Comparison of ENCODE assay signal across 8 cellular contexts in the genomic region with DNA sequence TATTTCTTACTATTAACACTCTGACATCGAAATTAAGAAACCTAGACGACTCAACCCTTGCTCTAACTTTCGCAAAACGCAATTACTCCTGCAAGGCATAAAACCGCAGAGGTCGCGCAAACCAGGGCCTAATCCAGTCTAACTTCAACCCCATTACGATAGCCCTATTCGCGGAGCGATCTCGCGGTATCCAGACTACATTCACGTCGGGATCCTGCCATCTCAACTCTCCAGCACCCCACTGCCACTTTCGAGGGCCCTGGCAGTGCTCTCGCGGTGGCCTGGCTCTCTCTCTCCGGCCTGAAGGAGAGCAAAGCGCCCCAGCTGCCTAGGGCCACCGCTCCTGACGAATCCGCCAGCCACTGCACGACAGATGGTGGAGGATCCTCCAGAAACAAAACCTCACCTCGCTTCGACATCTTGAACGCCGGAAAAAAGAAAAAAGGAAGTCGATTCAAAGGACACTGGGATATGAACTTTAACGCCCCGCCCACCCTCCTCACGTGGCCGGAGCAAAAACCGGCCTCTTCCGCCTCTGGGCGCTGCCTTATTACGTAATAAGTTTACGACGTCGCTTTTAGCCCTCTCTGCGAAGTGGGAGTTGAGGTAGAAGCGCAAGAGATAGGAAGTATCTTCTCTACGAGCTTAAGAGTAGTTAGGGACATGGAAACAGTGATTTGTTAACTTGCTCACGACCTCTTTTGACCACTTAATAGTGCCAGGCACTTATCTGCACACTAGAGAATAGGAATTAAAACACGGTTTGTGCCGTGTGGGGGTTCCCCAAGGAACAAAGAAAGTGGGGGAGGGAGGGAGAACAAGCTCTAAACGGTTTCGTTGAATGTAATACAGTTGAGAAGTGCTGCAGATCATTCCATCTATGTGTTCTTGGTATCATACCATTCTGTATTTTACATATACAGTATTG. TPM values are rescaled to one million over a fixed set of nuclear protein-coding genes. Genes with fewer than 3 reads are reported as not detected.
A peak's percentile ranks its signal among the peaks of the same experiment; 100 is the strongest.
DNase-seq lines count a peak whose midpoint lies in the region; ATAC-seq and TF ChIP-seq lines count a peak whose summit lies in the region.

Gene RPL23 (minus strand): TSS at position 430 of the 928 bp plus-strand sequence. CDS start 11 bp downstream, at position 419.

- ATAC-seq in GM19395 (IDR thresholded peaks at IDR 0.05; ENCODE audit: unreplicated experiment) (peak; percentile 85), HG03575 (IDR thresholded peaks at IDR 0.05; ENCODE audit: extremely low read depth, insufficient number of reproducible peaks, low FRiP score, unreplicated experiment) (peak; percentile 75), right lobe of liver (peak; percentile 93 to 97 (median 95))

- peaks cover 0 to 22% (median 3%) of the 10 kb centered on the region in 4 donors for H3K4me1 ChIP-seq in right lobe of liver

- intact Hi-C loops in right lobe of liver (cut with DNase I) = no loop called here

- peak within 1 kb of the TSS; percentile 66 to 94 (median 80) for H3K27ac ChIP-seq in right lobe of liver

- under 1% methylated on average over 34 of the region's 48 CpGs for WGBS in right lobe of liver (ENCODE audit: insufficient coverage, low coverage, low lambda C conversion rate, missing lambda C conversion rate)

- H3K4me3 ChIP-seq in right lobe of liver = peak within 1 kb of the TSS; percentile 66 to 76 (median 72)

- peak; percentile 45 to 93 (median 88) for DNase-seq in C1 segment of cervical spinal cord (lab: John Stamatoyannopoulos, UW)
- peak; percentile 98 for DNase-seq in NCI-H82 treated with DMSO at 0.1 percent for 48 hours (lab: John Stamatoyannopoulos, UW; ENCODE audit: unreplicated experiment)
- DNase-seq in activated CD4-positive, alpha-beta T cell treated with anti-CD3 and anti-CD28 coated beads, Interleukin-2, amount 50 U/mL, for 48 hours = peak; percentile 90 to 93
- peak; percentile 95 to 98 for DNase-seq in dermis microvascular lymphatic vessel endothelial cell (ENCODE audit: low read depth in 2 of 2)
- DNase-seq in right lobe of liver = peak; percentile 91 to 95 (median 92)
- DNase-seq in stimulated activated CD4-positive, alpha-beta T cell treated with anti-CD3 and anti-CD28 coated beads, Interleukin-4, amount 100 ng/mL, for 24 hours = peak; percentile 95

- TF ChIP-seq CTCF in right lobe of liver (IDR thresholded peaks at IDR 0.05) = no peak

- H3K27me3 ChIP-seq in right lobe of liver = no peaks in the 10 kb centered on the region

- H3K36me3 ChIP-seq in right lobe of liver = peaks cover 0 to 41% (median 21%) of the 10 kb centered on the region in 4 donors

- H3K9me3 ChIP-seq in right lobe of liver = no peaks in the 10 kb centered on the region

- TF ChIP-seq POLR2A in right lobe of liver (IDR thresholded peaks at IDR 0.05) = peak; percentile 89

RNA-seq across cellular contexts. Expression of gene RPL23, which starts in this region (rescaled TPM):
- total RNA-seq in dermis microvascular lymphatic vessel endothelial cell = 1,151 and 1,302 TPM in 2 replicates
- total RNA-seq in right lobe of liver = 100 to 1,000 TPM; 389 to 609 (median 436) TPM

Comparison
In these comparisons a context has a peak if more than half of its experiments do, and no peak if none do; other contexts are left out.
1. Peak in every context shown above with its lines: DNase-seq, ATAC-seq, H3K4me3 ChIP-seq and H3K27ac ChIP-seq.